ENCODE assay signal across 1 cellular context in the genomic region with DNA sequence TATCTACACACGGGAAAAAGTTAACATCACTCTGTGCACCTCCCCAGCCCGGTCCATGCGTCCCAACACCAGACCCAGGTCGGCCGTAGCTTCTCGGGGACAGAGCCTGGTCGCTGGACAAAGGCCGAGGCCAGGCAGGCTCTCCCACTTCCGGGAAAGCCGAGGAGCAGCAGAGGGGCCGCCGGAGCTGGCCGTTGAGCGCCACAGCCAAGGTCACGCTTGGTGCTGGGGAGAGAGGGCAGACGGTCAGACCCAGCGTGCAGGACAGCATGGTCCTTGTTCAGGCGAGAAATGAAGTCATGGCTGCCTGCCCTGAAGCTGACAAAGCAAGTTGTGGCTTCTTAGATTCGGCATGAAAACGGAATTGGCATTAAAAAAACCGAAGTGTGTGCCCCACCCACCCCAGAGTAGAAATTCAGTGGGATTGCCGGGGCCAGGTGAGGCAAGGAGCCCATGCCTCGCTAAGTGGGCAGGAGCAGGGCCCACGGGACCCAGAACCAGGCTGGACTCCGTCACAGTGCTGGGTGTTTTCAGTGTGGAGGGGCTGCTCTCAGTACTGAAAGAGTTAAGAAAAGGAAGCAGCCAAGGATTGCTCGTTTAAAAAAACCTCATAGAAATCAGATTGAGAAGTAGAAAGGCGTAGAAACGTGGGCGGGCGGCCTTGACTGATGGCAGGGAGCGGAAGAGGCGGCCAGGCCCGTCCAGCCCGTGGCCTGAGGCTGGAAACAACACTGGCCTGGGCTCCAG.
TF ChIP-seq lines count a peak whose summit lies in the region.

No MANE protein-coding gene starts in this region.

TF ChIP-seq in HepG2, 621 proteins besides CTCF, POLR2A, EP300 and RAD21 (continued from another document and continues in another):
- TF ChIP-seq, protein P1, sequence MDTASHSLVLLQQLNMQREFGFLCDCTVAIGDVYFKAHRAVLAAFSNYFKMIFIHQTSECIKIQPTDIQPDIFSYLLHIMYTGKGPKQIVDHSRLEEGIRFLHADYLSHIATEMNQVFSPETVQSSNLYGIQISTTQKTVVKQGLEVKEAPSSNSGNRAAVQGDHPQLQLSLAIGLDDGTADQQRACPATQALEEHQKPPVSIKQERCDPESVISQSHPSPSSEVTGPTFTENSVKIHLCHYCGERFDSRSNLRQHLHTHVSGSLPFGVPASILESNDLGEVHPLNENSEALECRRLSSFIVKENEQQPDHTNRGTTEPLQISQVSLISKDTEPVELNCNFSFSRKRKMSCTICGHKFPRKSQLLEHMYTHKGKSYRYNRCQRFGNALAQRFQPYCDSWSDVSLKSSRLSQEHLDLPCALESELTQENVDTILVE (CRISPR knock-in tag; IDR thresholded peaks at IDR 0.05), result peak; percentile 78; the same call in 1 of the 2 replicates
- no peak; the same call in 1 of the 2 replicates for TF ChIP-seq KDM3A (CRISPR knock-in tag; IDR thresholded peaks at IDR 0.05; ENCODE audit: low read depth)
- TF ChIP-seq, protein P2, sequence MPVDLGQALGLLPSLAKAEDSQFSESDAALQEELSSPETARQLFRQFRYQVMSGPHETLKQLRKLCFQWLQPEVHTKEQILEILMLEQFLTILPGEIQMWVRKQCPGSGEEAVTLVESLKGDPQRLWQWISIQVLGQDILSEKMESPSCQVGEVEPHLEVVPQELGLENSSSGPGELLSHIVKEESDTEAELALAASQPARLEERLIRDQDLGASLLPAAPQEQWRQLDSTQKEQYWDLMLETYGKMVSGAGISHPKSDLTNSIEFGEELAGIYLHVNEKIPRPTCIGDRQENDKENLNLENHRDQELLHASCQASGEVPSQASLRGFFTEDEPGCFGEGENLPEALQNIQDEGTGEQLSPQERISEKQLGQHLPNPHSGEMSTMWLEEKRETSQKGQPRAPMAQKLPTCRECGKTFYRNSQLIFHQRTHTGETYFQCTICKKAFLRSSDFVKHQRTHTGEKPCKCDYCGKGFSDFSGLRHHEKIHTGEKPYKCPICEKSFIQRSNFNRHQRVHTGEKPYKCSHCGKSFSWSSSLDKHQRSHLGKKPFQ (CRISPR knock-in tag; IDR thresholded peaks at IDR 0.05; ENCODE audit: insufficient replicate concordance), result no peak
- TF ChIP-seq, protein P3, sequence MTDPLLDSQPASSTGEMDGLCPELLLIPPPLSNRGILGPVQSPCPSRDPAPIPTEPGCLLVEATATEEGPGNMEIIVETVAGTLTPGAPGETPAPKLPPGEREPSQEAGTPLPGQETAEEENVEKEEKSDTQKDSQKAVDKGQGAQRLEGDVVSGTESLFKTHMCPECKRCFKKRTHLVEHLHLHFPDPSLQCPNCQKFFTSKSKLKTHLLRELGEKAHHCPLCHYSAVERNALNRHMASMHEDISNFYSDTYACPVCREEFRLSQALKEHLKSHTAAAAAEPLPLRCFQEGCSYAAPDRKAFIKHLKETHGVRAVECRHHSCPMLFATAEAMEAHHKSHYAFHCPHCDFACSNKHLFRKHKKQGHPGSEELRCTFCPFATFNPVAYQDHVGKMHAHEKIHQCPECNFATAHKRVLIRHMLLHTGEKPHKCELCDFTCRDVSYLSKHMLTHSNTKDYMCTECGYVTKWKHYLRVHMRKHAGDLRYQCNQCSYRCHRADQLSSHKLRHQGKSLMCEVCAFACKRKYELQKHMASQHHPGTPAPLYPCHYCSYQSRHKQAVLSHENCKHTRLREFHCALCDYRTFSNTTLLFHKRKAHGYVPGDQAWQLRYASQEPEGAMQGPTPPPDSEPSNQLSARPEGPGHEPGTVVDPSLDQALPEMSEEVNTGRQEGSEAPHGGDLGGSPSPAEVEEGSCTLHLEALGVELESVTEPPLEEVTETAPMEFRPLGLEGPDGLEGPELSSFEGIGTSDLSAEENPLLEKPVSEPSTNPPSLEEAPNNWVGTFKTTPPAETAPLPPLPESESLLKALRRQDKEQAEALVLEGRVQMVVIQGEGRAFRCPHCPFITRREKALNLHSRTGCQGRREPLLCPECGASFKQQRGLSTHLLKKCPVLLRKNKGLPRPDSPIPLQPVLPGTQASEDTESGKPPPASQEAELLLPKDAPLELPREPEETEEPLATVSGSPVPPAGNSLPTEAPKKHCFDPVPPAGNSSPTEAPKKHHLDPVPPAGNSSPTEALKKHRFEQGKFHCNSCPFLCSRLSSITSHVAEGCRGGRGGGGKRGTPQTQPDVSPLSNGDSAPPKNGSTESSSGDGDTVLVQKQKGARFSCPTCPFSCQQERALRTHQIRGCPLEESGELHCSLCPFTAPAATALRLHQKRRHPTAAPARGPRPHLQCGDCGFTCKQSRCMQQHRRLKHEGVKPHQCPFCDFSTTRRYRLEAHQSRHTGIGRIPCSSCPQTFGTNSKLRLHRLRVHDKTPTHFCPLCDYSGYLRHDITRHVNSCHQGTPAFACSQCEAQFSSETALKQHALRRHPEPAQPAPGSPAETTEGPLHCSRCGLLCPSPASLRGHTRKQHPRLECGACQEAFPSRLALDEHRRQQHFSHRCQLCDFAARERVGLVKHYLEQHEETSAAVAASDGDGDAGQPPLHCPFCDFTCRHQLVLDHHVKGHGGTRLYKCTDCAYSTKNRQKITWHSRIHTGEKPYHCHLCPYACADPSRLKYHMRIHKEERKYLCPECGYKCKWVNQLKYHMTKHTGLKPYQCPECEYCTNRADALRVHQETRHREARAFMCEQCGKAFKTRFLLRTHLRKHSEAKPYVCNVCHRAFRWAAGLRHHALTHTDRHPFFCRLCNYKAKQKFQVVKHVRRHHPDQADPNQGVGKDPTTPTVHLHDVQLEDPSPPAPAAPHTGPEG (CRISPR knock-in tag; IDR thresholded peaks at IDR 0.05), result peak; percentile 70; the same call in 1 of the 2 replicates
- TF ChIP-seq, protein P4, sequence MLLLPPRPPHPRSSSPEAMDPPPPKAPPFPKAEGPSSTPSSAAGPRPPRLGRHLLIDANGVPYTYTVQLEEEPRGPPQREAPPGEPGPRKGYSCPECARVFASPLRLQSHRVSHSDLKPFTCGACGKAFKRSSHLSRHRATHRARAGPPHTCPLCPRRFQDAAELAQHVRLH (CRISPR knock-in tag; IDR thresholded peaks at IDR 0.05; ENCODE audit: borderline replicate concordance, low read depth), result peak; percentile 82; the same call in 1 of the 2 replicates
- peak; percentile 91 for TF ChIP-seq DMAP1 (CRISPR knock-in tag; IDR thresholded peaks at IDR 0.05)
- peak; percentile 73 for TF ChIP-seq MEIS2 (CRISPR knock-in tag; IDR thresholded peaks at IDR 0.05)
- no peak for TF ChIP-seq KDM1A (CRISPR knock-in tag; IDR thresholded peaks at IDR 0.05)
- peak; percentile 94 for TF ChIP-seq KDM2A (CRISPR knock-in tag; IDR thresholded peaks at IDR 0.05; ENCODE audit: borderline replicate concordance, low read depth)
- peak; percentile 82; the same call in 1 of the 2 replicates for TF ChIP-seq ZNF598 (CRISPR knock-in tag; IDR thresholded peaks at IDR 0.05; ENCODE audit: borderline replicate concordance)
- peak; percentile 35 for TF ChIP-seq POLR2AphosphoS5 (IDR thresholded peaks at IDR 0.05; ENCODE audit: low read depth, low read length)
- TF ChIP-seq, protein P5, sequence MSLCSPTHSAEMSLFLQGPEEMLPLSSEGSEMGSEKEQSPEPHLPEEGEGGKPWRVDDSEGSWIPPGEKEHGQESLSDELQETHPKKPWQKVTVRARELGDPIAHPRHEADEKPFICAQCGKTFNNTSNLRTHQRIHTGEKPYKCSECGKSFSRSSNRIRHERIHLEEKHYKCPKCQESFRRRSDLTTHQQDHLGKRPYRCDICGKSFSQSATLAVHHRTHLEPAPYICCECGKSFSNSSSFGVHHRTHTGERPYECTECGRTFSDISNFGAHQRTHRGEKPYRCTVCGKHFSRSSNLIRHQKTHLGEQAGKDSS (CRISPR knock-in tag; IDR thresholded peaks at IDR 0.05; ENCODE audit: borderline replicate concordance, low read depth), result no peak
- TF ChIP-seq GABPA (IDR thresholded peaks at IDR 0.05; ENCODE audit: low read depth, low read length), result no peak
- TF ChIP-seq GABPA (CRISPR knock-in tag; IDR thresholded peaks at IDR 0.05; ENCODE audit: low read depth), result peak; percentile 79
- TF ChIP-seq TSC22D2 (CRISPR knock-in tag; IDR thresholded peaks at IDR 0.05; ENCODE audit: borderline replicate concordance), result peak; percentile 74; the same call in 1 of the 2 replicates
- no peak; the same call in 1 of the 2 replicates for TF ChIP-seq SIX1 (CRISPR knock-in tag; IDR thresholded peaks at IDR 0.05; ENCODE audit: borderline replicate concordance)
- no peak for TF ChIP-seq SP1 (IDR thresholded peaks at IDR 0.05)
- TF ChIP-seq SP1 (CRISPR knock-in tag; IDR thresholded peaks at IDR 0.05), result no peak
- TF ChIP-seq ZNF263 (CRISPR knock-in tag; IDR thresholded peaks at IDR 0.05), result peak; percentile 47; the same call in 1 of the 2 replicates
- 0 out of 2 replicates have a peak, but pooled peaks have one; percentile 70 for TF ChIP-seq ZNF251 (CRISPR knock-in tag; IDR thresholded peaks at IDR 0.05)
- TF ChIP-seq ZZZ3 (CRISPR knock-in tag; IDR thresholded peaks at IDR 0.05; ENCODE audit: borderline replicate concordance), result no peak
- TF ChIP-seq, protein P6, sequence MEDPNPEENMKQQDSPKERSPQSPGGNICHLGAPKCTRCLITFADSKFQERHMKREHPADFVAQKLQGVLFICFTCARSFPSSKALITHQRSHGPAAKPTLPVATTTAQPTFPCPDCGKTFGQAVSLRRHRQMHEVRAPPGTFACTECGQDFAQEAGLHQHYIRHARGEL (CRISPR knock-in tag; IDR thresholded peaks at IDR 0.05), result no peak
- no peak for TF ChIP-seq MIXL1 (CRISPR knock-in tag; IDR thresholded peaks at IDR 0.05)
- no peak for TF ChIP-seq GTF3A (CRISPR knock-in tag; conservative IDR thresholded peaks at IDR 0.05)
- TF ChIP-seq IRF2 (CRISPR knock-in tag; IDR thresholded peaks at IDR 0.05), result peak; percentile 87
- peak; percentile 27 for TF ChIP-seq TEAD3 (CRISPR knock-in tag; optimal IDR thresholded peaks at IDR 0.05; ENCODE audit: borderline replicate concordance)
- TF ChIP-seq, protein P7, sequence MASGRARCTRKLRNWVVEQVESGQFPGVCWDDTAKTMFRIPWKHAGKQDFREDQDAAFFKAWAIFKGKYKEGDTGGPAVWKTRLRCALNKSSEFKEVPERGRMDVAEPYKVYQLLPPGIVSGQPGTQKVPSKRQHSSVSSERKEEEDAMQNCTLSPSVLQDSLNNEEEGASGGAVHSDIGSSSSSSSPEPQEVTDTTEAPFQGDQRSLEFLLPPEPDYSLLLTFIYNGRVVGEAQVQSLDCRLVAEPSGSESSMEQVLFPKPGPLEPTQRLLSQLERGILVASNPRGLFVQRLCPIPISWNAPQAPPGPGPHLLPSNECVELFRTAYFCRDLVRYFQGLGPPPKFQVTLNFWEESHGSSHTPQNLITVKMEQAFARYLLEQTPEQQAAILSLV (CRISPR knock-in tag; IDR thresholded peaks at IDR 0.05; ENCODE audit: borderline replicate concordance), result 0 out of 2 replicates have a peak, but pooled peaks have one; percentile 26
- TF ChIP-seq, protein P8, sequence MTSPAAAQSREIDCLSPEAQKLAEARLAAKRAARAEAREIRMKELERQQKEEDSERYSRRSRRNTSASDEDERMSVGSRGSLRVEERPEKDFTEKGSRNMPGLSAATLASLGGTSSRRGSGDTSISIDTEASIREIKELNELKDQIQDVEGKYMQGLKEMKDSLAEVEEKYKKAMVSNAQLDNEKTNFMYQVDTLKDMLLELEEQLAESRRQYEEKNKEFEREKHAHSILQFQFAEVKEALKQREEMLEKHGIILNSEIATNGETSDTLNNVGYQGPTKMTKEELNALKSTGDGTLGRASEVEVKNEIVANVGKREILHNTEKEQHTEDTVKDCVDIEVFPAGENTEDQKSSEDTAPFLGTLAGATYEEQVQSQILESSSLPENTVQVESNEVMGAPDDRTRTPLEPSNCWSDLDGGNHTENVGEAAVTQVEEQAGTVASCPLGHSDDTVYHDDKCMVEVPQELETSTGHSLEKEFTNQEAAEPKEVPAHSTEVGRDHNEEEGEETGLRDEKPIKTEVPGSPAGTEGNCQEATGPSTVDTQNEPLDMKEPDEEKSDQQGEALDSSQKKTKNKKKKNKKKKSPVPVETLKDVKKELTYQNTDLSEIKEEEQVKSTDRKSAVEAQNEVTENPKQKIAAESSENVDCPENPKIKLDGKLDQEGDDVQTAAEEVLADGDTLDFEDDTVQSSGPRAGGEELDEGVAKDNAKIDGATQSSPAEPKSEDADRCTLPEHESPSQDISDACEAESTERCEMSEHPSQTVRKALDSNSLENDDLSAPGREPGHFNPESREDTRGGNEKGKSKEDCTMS (CRISPR knock-in tag; conservative IDR thresholded peaks at IDR 0.05), result no peak
- peak; percentile 94; the same call in 1 of the 2 replicates for TF ChIP-seq ZNF350 (CRISPR knock-in tag; IDR thresholded peaks at IDR 0.05; ENCODE audit: borderline replicate concordance, low read depth)
- peak; percentile 81; the same call in 1 of the 2 replicates for TF ChIP-seq KMT2A (CRISPR knock-in tag; IDR thresholded peaks at IDR 0.05)
- no peak for TF ChIP-seq ZSCAN22 (CRISPR knock-in tag; IDR thresholded peaks at IDR 0.05)
- no peak for TF ChIP-seq SCMH1 (CRISPR knock-in tag; IDR thresholded peaks at IDR 0.05; ENCODE audit: borderline replicate concordance)
- no peak for TF ChIP-seq ZEB1 (IDR thresholded peaks at IDR 0.05; ENCODE audit: insufficient replicate concordance, low read depth)
- no peak; the same call in 1 of the 2 replicates for TF ChIP-seq ARID2 (CRISPR knock-in tag; IDR thresholded peaks at IDR 0.05; ENCODE audit: borderline replicate concordance)
- TF ChIP-seq NR2F2 (IDR thresholded peaks at IDR 0.05; ENCODE audit: borderline replicate concordance, low read depth), result no peak; the same call in 1 of the 2 replicates
- no peak for TF ChIP-seq ZNF839 (CRISPR knock-in tag; IDR thresholded peaks at IDR 0.05; ENCODE audit: borderline replicate concordance)
- peak; percentile 44; the same call in 1 of the 2 replicates for TF ChIP-seq STAT5B (CRISPR knock-in tag; IDR thresholded peaks at IDR 0.05)
- TF ChIP-seq TRIM24 (CRISPR knock-in tag; IDR thresholded peaks at IDR 0.05), result no peak
- no peak for TF ChIP-seq HNRNPK (IDR thresholded peaks at IDR 0.05; ENCODE audit: low read depth, low read length, poor library complexity, severe bottlenecking)
- TF ChIP-seq, protein P9, sequence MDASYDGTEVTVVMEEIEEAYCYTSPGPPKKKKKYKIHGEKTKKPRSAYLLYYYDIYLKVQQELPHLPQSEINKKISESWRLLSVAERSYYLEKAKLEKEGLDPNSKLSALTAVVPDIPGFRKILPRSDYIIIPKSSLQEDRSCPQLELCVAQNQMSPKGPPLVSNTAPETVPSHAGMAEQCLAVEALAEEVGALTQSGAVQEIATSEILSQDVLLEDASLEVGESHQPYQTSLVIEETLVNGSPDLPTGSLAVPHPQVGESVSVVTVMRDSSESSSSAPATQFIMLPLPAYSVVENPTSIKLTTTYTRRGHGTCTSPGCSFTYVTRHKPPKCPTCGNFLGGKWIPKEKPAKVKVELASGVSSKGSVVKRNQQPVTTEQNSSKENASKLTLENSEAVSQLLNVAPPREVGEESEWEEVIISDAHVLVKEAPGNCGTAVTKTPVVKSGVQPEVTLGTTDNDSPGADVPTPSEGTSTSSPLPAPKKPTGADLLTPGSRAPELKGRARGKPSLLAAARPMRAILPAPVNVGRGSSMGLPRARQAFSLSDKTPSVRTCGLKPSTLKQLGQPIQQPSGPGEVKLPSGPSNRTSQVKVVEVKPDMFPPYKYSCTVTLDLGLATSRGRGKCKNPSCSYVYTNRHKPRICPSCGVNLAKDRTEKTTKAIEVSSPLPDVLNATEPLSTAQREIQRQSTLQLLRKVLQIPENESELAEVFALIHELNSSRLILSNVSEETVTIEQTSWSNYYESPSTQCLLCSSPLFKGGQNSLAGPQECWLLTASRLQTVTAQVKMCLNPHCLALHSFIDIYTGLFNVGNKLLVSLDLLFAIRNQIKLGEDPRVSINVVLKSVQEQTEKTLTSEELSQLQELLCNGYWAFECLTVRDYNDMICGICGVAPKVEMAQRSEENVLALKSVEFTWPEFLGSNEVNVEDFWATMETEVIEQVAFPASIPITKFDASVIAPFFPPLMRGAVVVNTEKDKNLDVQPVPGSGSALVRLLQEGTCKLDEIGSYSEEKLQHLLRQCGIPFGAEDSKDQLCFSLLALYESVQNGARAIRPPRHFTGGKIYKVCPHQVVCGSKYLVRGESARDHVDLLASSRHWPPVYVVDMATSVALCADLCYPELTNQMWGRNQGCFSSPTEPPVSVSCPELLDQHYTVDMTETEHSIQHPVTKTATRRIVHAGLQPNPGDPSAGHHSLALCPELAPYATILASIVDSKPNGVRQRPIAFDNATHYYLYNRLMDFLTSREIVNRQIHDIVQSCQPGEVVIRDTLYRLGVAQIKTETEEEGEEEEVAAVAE (CRISPR knock-in tag; IDR thresholded peaks at IDR 0.05; ENCODE audit: borderline replicate concordance), result peak; percentile 89; the same call in 1 of the 2 replicates
